ENCODE assay signal across 19 cellular contexts in genomic region chr16:477287-477686, GRCh38. TPM values are rescaled to one million over a fixed set of nuclear protein-coding genes. Genes with fewer than 3 reads are reported as not detected.
A peak's percentile ranks its signal among the peaks of the same experiment; 100 is the strongest.
DNase-seq lines count a peak whose midpoint lies in the region; ATAC-seq and TF ChIP-seq lines count a peak whose summit lies in the region.
"Had no signal": no experiment of that assay in that cellular context is flagged by ENCODE, and none has a peak within 500 bp of the region (broad histone marks: within the 10 kb centered on the region; RNA-seq: fewer than 3 reads in every experiment).

No MANE protein-coding gene starts in this region.

- no peak for ATAC-seq in foreskin keratinocyte
- ATAC-seq: natural killer cell treated with Interleukin-12 subunit alpha and Interleukin-12 subunit beta and Interleukin-15 and Interleukin-18, amount 100 ng/mL, for 72 hours; SK-N-SH treated with all-trans-retinoic acid at 6 μM for 48 hours had no signal

- H3K4me3 ChIP-seq in suprapubic skin: no peak overlapping the region
- H3K4me3 ChIP-seq: dorsolateral prefrontal cortex, stomach had no signal

- no peaks in the 10 kb centered on the region for H3K9me3 ChIP-seq in suprapubic skin
- H3K9me3 ChIP-seq: stomach had no signal

- 86% methylated on average over 12 of the region's 12 CpGs for WGBS in suprapubic skin

- no peak for TF ChIP-seq EP300 in suprapubic skin (IDR thresholded peaks at IDR 0.05)

- H3K27ac ChIP-seq in C4-2B (peak overlapping the region; percentile 40), epithelial cell of prostate (peak overlapping the region; percentile 43), foreskin keratinocyte (no peak overlapping the region), suprapubic skin (no peak overlapping the region)

- H3K27me3 ChIP-seq in foreskin keratinocyte: no peaks in the 10 kb centered on the region
- no peaks in the 10 kb centered on the region for H3K27me3 ChIP-seq in suprapubic skin
- H3K27me3 ChIP-seq: dorsolateral prefrontal cortex, stomach had no signal

- TF ChIP-seq CTCF in C4-2B (conservative IDR thresholded peaks at IDR 0.05): no peak
- no peak for TF ChIP-seq CTCF in foreskin keratinocyte (conservative IDR thresholded peaks at IDR 0.05)
- TF ChIP-seq CTCF in suprapubic skin (IDR thresholded peaks at IDR 0.05): no peak

- H3K36me3 ChIP-seq in suprapubic skin: peaks cover 1% of the 10 kb centered on the region

- H3K4me1 ChIP-seq in foreskin keratinocyte (no peaks in the 10 kb centered on the region), suprapubic skin (peaks cover 1% of the 10 kb centered on the region)
- H3K4me1 ChIP-seq: stomach had no signal

- DNase-seq in epithelial cell of prostate (ENCODE audit: low read depth, low spot score): no peak
- peak; percentile 70 to 76 for DNase-seq in lung microvascular endothelial cell (ENCODE audit: low read depth in 2 of 2)
- no peak for DNase-seq in NCI-H526 (lab: John Stamatoyannopoulos, UW)
- no peak for DNase-seq in activated gamma-delta T cell (lab: John Stamatoyannopoulos, UW)
- no peak for DNase-seq in foreskin keratinocyte
- no peak for DNase-seq in suprapubic skin (ENCODE audit: low spot score in 2 of 2)
- DNase-seq: activated CD4-positive, alpha-beta T cell treated with anti-CD3 and anti-CD28 coated beads, Interleukin-2, amount 50 U/mL, for 1 hour; activated naive CD4-positive, alpha-beta T cell treated with anti-CD3 and anti-CD28 coated beads, Interleukin-2, amount 10 ng/mL, durations not matched to agents 7 days and 5 days; activated T-cell treated with anti-CD3 and anti-CD28 coated beads for 4 hours; COR-L47; mesendoderm; NCI-H1436 treated with DMSO at 0.1 percent for 48 hours; retina; stomach had no signal

- TF ChIP-seq POLR2A in suprapubic skin (IDR thresholded peaks at IDR 0.05): no peak

TF ChIP-seq in PFSK-1, 5 proteins besides CTCF, POLR2A, EP300 and RAD21:
- TF ChIP-seq SIN3A (IDR thresholded peaks at IDR 0.05; ENCODE audit: borderline replicate concordance, insufficient read depth, low read length) (no peak), POLR2AphosphoS5 (IDR thresholded peaks at IDR 0.05; ENCODE audit: low read depth, low read length) (no peak), FOXP2 (optimal IDR thresholded peaks at IDR 0.05; ENCODE audit: borderline replicate concordance, extremely low read depth, extremely low read length, insufficient read depth) (peak; percentile 35), REST (IDR thresholded peaks at IDR 0.05; ENCODE audit: insufficient read depth in 1 of 2, low read depth in 2 of 2, low read length in 2 of 2) (no peak)

RNA-seq across cellular contexts. Expression of gene CAPN15, which starts 50.2 kb away (rescaled TPM):
- 125 TPM for polyA plus RNA-seq in PFSK-1 (2012; ENCODE audit: insufficient read length, low read depth)
- 15.5 and 20.2 TPM in 2 replicates for total RNA-seq in lung microvascular endothelial cell
- total RNA-seq in foreskin keratinocyte: 46.9 and 47.1 TPM in 2 replicates
- polyA plus RNA-seq in foreskin keratinocyte: 38.5 and 39.4 TPM in 2 replicates
- 10 to 100 TPM; 59.9 to 86.4 (median 75.2) TPM for total RNA-seq in suprapubic skin

RNA-seq across cellular contexts. Expression of gene RAB11FIP3, which starts 51.8 kb away (rescaled TPM):
- 29.6 TPM for polyA plus RNA-seq in PFSK-1 (2012; ENCODE audit: insufficient read length, low read depth)
- total RNA-seq in lung microvascular endothelial cell (21.1 and 36.3 TPM in 2 replicates), foreskin keratinocyte (14.9 and 15.1 TPM in 2 replicates), suprapubic skin (10 to 100 TPM; 20.7 to 62.5 (median 29.1) TPM)
- 10.9 and 12.0 TPM in 2 replicates for polyA plus RNA-seq in foreskin keratinocyte

Comparison
In these comparisons a context has a peak if more than half of its experiments do, and no peak if none do; other contexts are left out.
1. H3K27ac ChIP-seq: peak in C4-2B (single experiment) and epithelial cell of prostate (single experiment); none in foreskin keratinocyte (single experiment) and suprapubic skin (single experiment).
2. DNase-seq: peak in lung microvascular endothelial cell (2 of 2); none in epithelial cell of prostate (single experiment), NCI-H526 (0 of 2), activated gamma-delta T cell (single experiment), foreskin keratinocyte (0 of 2) and suprapubic skin (0 of 2).